ENCODE assay signal across 9 cellular contexts in the genomic region with DNA sequence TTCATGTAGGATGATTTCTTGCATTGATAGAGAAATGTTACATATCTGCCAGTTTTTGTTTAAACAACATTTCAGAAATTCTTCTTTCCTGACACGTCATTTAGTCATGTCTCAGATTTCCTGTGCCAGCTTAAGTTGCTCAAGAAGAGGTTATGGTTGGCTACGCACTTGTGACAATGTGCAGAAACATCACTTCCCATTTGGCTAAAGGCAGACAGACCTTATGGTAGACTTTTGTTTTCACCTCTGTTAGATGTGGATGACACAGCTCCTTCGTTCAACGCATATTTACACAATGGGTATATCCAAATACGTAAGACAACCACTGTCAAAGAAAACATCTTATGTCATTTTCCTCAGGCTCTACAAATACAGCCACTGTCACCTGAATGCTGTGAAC.
A peak's percentile ranks its signal among the peaks of the same experiment; 100 is the strongest.
DNase-seq lines count a peak whose midpoint lies in the region; ATAC-seq, FAIRE-seq and TF ChIP-seq lines count a peak whose summit lies in the region.
"Had no signal": no experiment of that assay in that cellular context is flagged by ENCODE, and none has a peak within 500 bp of the region (broad histone marks: within the 10 kb centered on the region; RNA-seq: fewer than 3 reads in every experiment).

No MANE protein-coding gene starts in this region.

- peaks cover 62% of the 10 kb centered on the region for H3K4me1 Mint-ChIP-seq in osteocyte (ENCODE audit: unreplicated experiment)

- no TSS peak for BruUV-seq in endothelial cell of umbilical vein (replicated peaks; lab: Mats Ljungman, UMichigan)

- H3K79me2 ChIP-seq in endothelial cell of umbilical vein (ENCODE audit: control insufficient read depth, insufficient read depth, low read length), result peaks cover 86% of the 10 kb centered on the region

- H3K4me3 Mint-ChIP-seq in osteocyte (ENCODE audit: unreplicated experiment), result peak overlapping the region; percentile 69

- peak overlapping the region; percentile 78 for H3K4me2 ChIP-seq in endothelial cell of umbilical vein (ENCODE audit: insufficient read depth, low read length)

- H3K27ac ChIP-seq in endothelial cell of umbilical vein (ENCODE audit: insufficient read depth, low read depth, low read length) (peak overlapping the region; percentile 95), uterus (no peak overlapping the region)
- H3K27ac ChIP-seq: VCaP had no signal

- H3K27me3 Mint-ChIP-seq in osteocyte (ENCODE audit: unreplicated experiment), result no peaks in the 10 kb centered on the region

- H4K20me1 ChIP-seq in endothelial cell of umbilical vein (replicated peaks; ENCODE audit: control insufficient read depth, extremely low read depth, insufficient read depth, low read length), result no peaks in the 10 kb centered on the region

- H3K9me3 ChIP-seq in endothelial cell of umbilical vein (replicated peaks; ENCODE audit: control insufficient read depth, insufficient read depth, low read length), result no peaks in the 10 kb centered on the region
- H3K9me3 ChIP-seq in uterus, result no peaks in the 10 kb centered on the region

- H3K4me1 ChIP-seq in endothelial cell of umbilical vein (ENCODE audit: control insufficient read depth, extremely low read depth, insufficient read depth, low read length), result peaks cover 46% of the 10 kb centered on the region
- H3K4me1 ChIP-seq in uterus, result no peaks in the 10 kb centered on the region

- DNase-seq in NCI-H446 treated with DMSO at 0.1 percent for 48 hours (lab: John Stamatoyannopoulos, UW) (peak; percentile 23), endothelial cell of umbilical vein (ENCODE audit: low read depth, low spot score) (peak; percentile 85), osteocyte (ENCODE audit: extremely low spot score, unreplicated experiment) (no peak), uterus (no peak), SW480 (ENCODE audit: low spot score) (no peak), SK-N-DZ (ENCODE audit: low spot score) (no peak)

- FAIRE-seq in endothelial cell of umbilical vein (lab: Jason Lieb, UNC), result peak; percentile 73

- peak overlapping the region; percentile 67 for H3K9ac ChIP-seq in endothelial cell of umbilical vein (replicated peaks; ENCODE audit: extremely low read depth, insufficient read depth, low read length)

- dilution Hi-C loops in endothelial cell of umbilical vein (cut with MboI; ENCODE audit: extremely low pct_ligation_motif_present, low sequenced_read_pairs), result no loop called here

- H3K36me3 ChIP-seq in endothelial cell of umbilical vein (ENCODE audit: control insufficient read depth in 2 of 2, extremely low read depth in 1 of 2, insufficient read depth in 2 of 2, low read length in 2 of 2), result no peaks in the 10 kb centered on the region
- H3K36me3 ChIP-seq in uterus, result no peaks in the 10 kb centered on the region

- POLR2A ChIA-PET in endothelial cell of umbilical vein (lab: Charles Lee), result interaction anchor here (1.0 kb wide), 1 partner anchor 80 kb away, joined by 3 read pairs; no protein-coding TSS in a partner anchor

- ATAC-seq in GM18520 (IDR thresholded peaks at IDR 0.05; ENCODE audit: unreplicated experiment), result peak; percentile 83
- peak; percentile 77 for ATAC-seq in HG02840 (IDR thresholded peaks at IDR 0.05; ENCODE audit: low FRiP score, unreplicated experiment)

- intact Hi-C loops in endothelial cell of umbilical vein (cut with micrococcal nuclease) (loop anchor here (1.0 to 5.0 kb wide), 6 partner anchors 52 to 332 kb away; no protein-coding TSS in a partner anchor), uterus (cut with DNase I; ENCODE audit: low total_unique reads) (no loop called here)

- H2AFZ ChIP-seq in endothelial cell of umbilical vein (ENCODE audit: low read depth, low read length), result no peak overlapping the region

- peak overlapping the region; percentile 97 for H3K27ac Mint-ChIP-seq in osteocyte (ENCODE audit: unreplicated experiment)

- TF ChIP-seq POLR2A in endothelial cell of umbilical vein (IDR thresholded peaks at IDR 0.05; ENCODE audit: low read depth, low read length), result no peak
- TF ChIP-seq POLR2A in uterus (IDR thresholded peaks at IDR 0.05), result no peak

- H3K36me3 Mint-ChIP-seq in osteocyte (ENCODE audit: unreplicated experiment), result no peaks in the 10 kb centered on the region

- TF ChIP-seq CTCF in endothelial cell of umbilical vein (IDR thresholded peaks at IDR 0.05; ENCODE audit: extremely low read depth in 1 of 2, insufficient read depth in 1 of 2, low read depth in 1 of 2, low read length in 2 of 2) (no peak), osteocyte (IDR thresholded peaks at IDR 0.05) (no peak), uterus (IDR thresholded peaks at IDR 0.05) (no peak)

- H3K9me1 ChIP-seq in endothelial cell of umbilical vein (replicated peaks; ENCODE audit: control insufficient read depth, extremely low read depth, insufficient read depth, low read length), result no peaks in the 10 kb centered on the region

- no peaks in the 10 kb centered on the region for H3K9me3 Mint-ChIP-seq in osteocyte (ENCODE audit: unreplicated experiment)

- H3K4me3 ChIP-seq in endothelial cell of umbilical vein (replicated peaks in 1 of 3; ENCODE audit: insufficient read depth in 1 of 3, low read depth in 1 of 3, low read length in 3 of 3), result peak overlapping the region in 1 of 3 experiments; percentile 36
- no peak overlapping the region for H3K4me3 ChIP-seq in uterus

- CTCF ChIA-PET in endothelial cell of umbilical vein (lab: Charles Lee), result interaction anchor here (0.7 to 3.8 kb wide), 19 partner anchors 9 to 415 kb away, joined by 3 to 16 read pairs (median 4); a partner anchor contains a TSS

- H3K27me3 ChIP-seq in endothelial cell of umbilical vein (ENCODE audit: control insufficient read depth in 2 of 2, insufficient read depth in 2 of 2, low read length in 2 of 2) (no peaks in the 10 kb centered on the region), uterus (no peaks in the 10 kb centered on the region)

TF ChIP-seq in endothelial cell of umbilical vein, 7 proteins besides CTCF, POLR2A, EP300 and RAD21:
- TF ChIP-seq EZH2 (IDR thresholded peaks at IDR 0.05; ENCODE audit: borderline replicate concordance, low read depth, low read length, severe bottlenecking) (no peak), GATA2 (IDR thresholded peaks at IDR 0.05; ENCODE audit: insufficient read depth, insufficient read length, low read depth, low read length) (peak; percentile 60), FOS (IDR thresholded peaks at IDR 0.05; ENCODE audit: borderline replicate concordance, insufficient read depth, low read length) (peak; percentile 76), POLR2AphosphoS5 (IDR thresholded peaks at IDR 0.05; ENCODE audit: insufficient read depth, low read depth, low read length) (peak; percentile 31), JUN (IDR thresholded peaks at IDR 0.05; ENCODE audit: borderline replicate concordance, insufficient read depth, insufficient read length, low read depth) (peak; percentile 67), MYC (IDR thresholded peaks at IDR 0.05; ENCODE audit: low read depth, low read length) (no peak)

Comparison
In these comparisons a context has a peak if more than half of its experiments do, and no peak if none do; other contexts are left out.
1. DNase-seq: peak in NCI-H446 treated with DMSO at 0.1 percent for 48 hours (single experiment) and endothelial cell of umbilical vein (single experiment); none in osteocyte (single experiment), uterus (0 of 2), SW480 (single experiment) and SK-N-DZ (single experiment).